Comparison of ENCODE assay signal across 15 cellular contexts in the genomic region with DNA sequence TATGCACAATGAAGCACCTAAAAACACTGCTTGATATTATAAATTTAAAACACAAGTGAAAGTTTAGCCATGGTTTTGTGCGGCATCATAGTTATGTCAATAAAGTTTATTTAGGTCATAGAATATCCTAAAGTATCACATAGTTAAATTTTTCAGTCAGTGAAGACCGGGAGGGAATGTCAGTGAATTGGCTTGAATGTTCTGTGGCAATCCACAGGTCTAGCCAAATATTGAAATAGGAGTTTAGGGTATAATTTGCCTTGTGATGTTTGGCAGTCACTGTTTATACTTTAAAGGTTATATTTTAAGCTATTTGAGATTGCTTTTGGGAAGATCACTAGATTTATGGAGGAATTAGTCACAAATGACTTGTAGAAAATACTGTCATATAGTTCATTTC.
DNase-seq lines count a peak whose midpoint lies in the region; ATAC-seq and TF ChIP-seq lines count a peak whose summit lies in the region.
"Had no signal": no experiment of that assay in that cellular context is flagged by ENCODE, and none has a peak within 500 bp of the region (broad histone marks: within the 10 kb centered on the region; RNA-seq: fewer than 3 reads in every experiment).

No MANE protein-coding gene starts in this region.

- peak overlapping the region; percentile 66 for H3K4me2 ChIP-seq in GM23248 (ENCODE audit: unreplicated experiment)
- H3K4me2 ChIP-seq: BLaER1 treated with 17β-estradiol and CSF1 and Interleukin-3, amounts not matched to agents 10 nM and 100 nM; GM23338 had no signal

- no peaks in the 10 kb centered on the region for H4K20me1 ChIP-seq in GM23248 (ENCODE audit: insufficient read depth)
- H4K20me1 ChIP-seq: BLaER1 treated with 17β-estradiol and CSF1 and Interleukin-3, amounts not matched to agents 10 nM and 100 nM had no signal

- CTCF ChIA-PET in Panc1 (lab: Charles Lee): no interaction called here

- TSS peak; percentile 34 for BruUV-seq in Panc1 (replicated peaks; lab: Mats Ljungman, UMichigan)

- 52% methylated on average over 2 of the region's 2 CpGs for WGBS in GM23248 (ENCODE audit: low coverage in 1 of 2, low lambda C conversion rate in 2 of 2, missing lambda C conversion rate in 2 of 2), 2 experiments
- WGBS in sigmoid colon, 2 donors: 54 to 78% methylated on average over 2 of the region's 2 CpGs

- H2AFZ ChIP-seq in GM23248: no peak overlapping the region
- H2AFZ ChIP-seq: GM23338 had no signal

- TF ChIP-seq POLR2A in sigmoid colon (IDR thresholded peaks at IDR 0.05): no peak

- TF ChIP-seq EP300 in sigmoid colon (IDR thresholded peaks at IDR 0.05): no peak

- H3K27me3 ChIP-seq in GM23248 (replicated peaks; ENCODE audit: insufficient read depth) (no peaks in the 10 kb centered on the region), Panc1 (ENCODE audit: control insufficient read depth, insufficient read depth, low read length) (no peaks in the 10 kb centered on the region), sigmoid colon (no peaks in the 10 kb centered on the region)
- H3K27me3 ChIP-seq: BLaER1 treated with 17β-estradiol and CSF1 and Interleukin-3, amounts not matched to agents 10 nM and 100 nM had no signal

- DNase-seq in GM23248 (peak; percentile 9), Panc1 (ENCODE audit: low read depth, low spot score) (no peak), fibroblast of gingiva (ENCODE audit: low read depth) (peak; percentile 69), sigmoid colon (no peak), GM19238 (ENCODE audit: insufficient read length, low spot score) (no peak), NCI-H345 treated with DMSO at 0.1 percent for 48 hours (lab: John Stamatoyannopoulos, UW; ENCODE audit: unreplicated experiment) (no peak)
- DNase-seq: ACHN; CD4-positive, CD25-positive, alpha-beta regulatory T cell; DMS53; GF-D8; H7 had no signal

- H3K36me3 ChIP-seq in GM23248 (ENCODE audit: low read depth): no peaks in the 10 kb centered on the region
- H3K36me3 ChIP-seq in Panc1 (ENCODE audit: control insufficient read depth, insufficient read depth, low read length): no peaks in the 10 kb centered on the region; the same call in 1 of the 2 replicates
- peaks cover 0 to 87% (median 24%) of the 10 kb centered on the region in 4 donors for H3K36me3 ChIP-seq in sigmoid colon

- intact Hi-C loops in Panc1 (cut with micrococcal nuclease; ENCODE audit: unreplicated experiment) (no loop called here), sigmoid colon (cut with DNase I) (no loop called here)

- ATAC-seq in Panc1: no peak
- no peak for ATAC-seq in HG03095 (IDR thresholded peaks at IDR 0.05; ENCODE audit: unreplicated experiment)
- ATAC-seq: GM23338, HepG2 had no signal

- H3K9me2 ChIP-seq in GM23248 (ENCODE audit: insufficient read depth): no peaks in the 10 kb centered on the region; the same call in 1 of the 2 replicates

- H3K79me2 ChIP-seq in GM23248 (ENCODE audit: insufficient read depth): no peaks in the 10 kb centered on the region

- POLR2A ChIA-PET in Panc1 (lab: Charles Lee): no interaction called here

- TF ChIP-seq CTCF in Panc1 (IDR thresholded peaks at IDR 0.05): no peak
- no peak for TF ChIP-seq CTCF in sigmoid colon (IDR thresholded peaks at IDR 0.05)

- peaks cover 16% of the 10 kb centered on the region for H3F3A ChIP-seq in GM23248 (ENCODE audit: insufficient read depth)

- H3K4me3 ChIP-seq in GM23248: no peak overlapping the region
- no peak overlapping the region for H3K4me3 ChIP-seq in Panc1 (ENCODE audit: low read depth in 2 of 2, low read length in 2 of 2)
- no peak overlapping the region for H3K4me3 ChIP-seq in sigmoid colon
- H3K4me3 ChIP-seq: BLaER1 treated with 17β-estradiol and CSF1 and Interleukin-3, amounts not matched to agents 10 nM and 100 nM; GM23338 had no signal

- in situ Hi-C loops in GM23248 (cut with MboI): no loop called here
- in situ Hi-C loops in Panc1 (cut with HindIII; ENCODE audit: low pct_unique_long_range_greater_than_20kb, low sequenced_read_pairs): no loop called here

- peaks cover 21% of the 10 kb centered on the region for H3K4me1 ChIP-seq in GM23248 (ENCODE audit: insufficient read depth)
- no peaks in the 10 kb centered on the region for H3K4me1 ChIP-seq in Panc1 (ENCODE audit: control insufficient read depth, insufficient read depth, low read length)
- peaks cover 0 to 67% (median 36%) of the 10 kb centered on the region in 4 donors for H3K4me1 ChIP-seq in sigmoid colon
- H3K4me1 ChIP-seq: BLaER1 treated with 17β-estradiol and CSF1 and Interleukin-3, amounts not matched to agents 10 nM and 100 nM had no signal

- H3K27ac ChIP-seq in GM23248: peak overlapping the region; percentile 68
- H3K27ac ChIP-seq in Panc1 (ENCODE audit: low read length): no peak overlapping the region
- peak overlapping the region in 3 of 4 donors; percentile 13 to 93 (median 66) for H3K27ac ChIP-seq in sigmoid colon
- H3K27ac ChIP-seq: BLaER1 treated with 17β-estradiol and CSF1 and Interleukin-3, amounts not matched to agents 10 nM and 100 nM had no signal

- H3K9me3 ChIP-seq in GM23248 (ENCODE audit: low read depth): no peaks in the 10 kb centered on the region
- no peaks in the 10 kb centered on the region for H3K9me3 ChIP-seq in Panc1 (ENCODE audit: control insufficient read depth, insufficient read depth, low read depth, low read length)
- H3K9me3 ChIP-seq in sigmoid colon: no peaks in the 10 kb centered on the region
- H3K9me3 ChIP-seq: BLaER1 treated with 17β-estradiol and CSF1 and Interleukin-3, amounts not matched to agents 10 nM and 100 nM had no signal

- H3K9ac ChIP-seq in GM23248: no peak overlapping the region
- H3K9ac ChIP-seq: BLaER1 treated with 17β-estradiol and CSF1 and Interleukin-3, amounts not matched to agents 10 nM and 100 nM had no signal

Comparison
In these comparisons a context has a peak if more than half of its experiments do, and no peak if none do; other contexts are left out.
1. DNase-seq: peak in GM23248 (single experiment) and fibroblast of gingiva (single experiment); none in Panc1 (single experiment), sigmoid colon (single experiment), GM19238 (single experiment) and NCI-H345 treated with DMSO at 0.1 percent for 48 hours (single experiment).